Comparison of ENCODE assay signal across 7 cellular contexts in the genomic region with DNA sequence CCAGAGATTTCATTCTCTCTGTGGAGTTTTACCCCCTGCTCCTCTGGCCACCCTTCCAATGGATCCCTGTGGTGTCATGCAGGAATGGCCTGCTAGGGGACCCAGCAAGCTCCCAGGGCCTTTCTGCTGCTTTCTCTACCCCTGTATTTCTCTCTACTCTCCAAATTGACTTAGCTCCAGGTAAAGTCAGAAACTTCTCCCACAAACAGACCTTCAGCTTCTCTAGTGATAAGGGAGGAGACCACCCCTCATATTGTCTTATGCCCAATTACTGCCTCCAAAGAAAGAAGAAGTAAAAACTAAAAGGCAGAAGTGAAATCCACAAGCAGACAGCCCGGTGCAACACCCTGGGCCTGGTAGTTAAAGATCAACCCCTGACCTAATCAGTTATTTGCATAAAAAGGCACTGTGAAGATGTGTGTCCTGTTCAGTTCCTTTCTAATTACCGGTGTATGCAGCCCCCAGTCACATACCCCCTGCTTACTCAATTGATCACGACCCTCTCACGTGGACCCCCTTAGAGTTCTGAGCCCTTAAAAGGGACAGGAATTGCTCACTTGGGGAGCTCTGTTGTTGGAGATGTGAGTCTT.
DNase-seq lines count a peak whose midpoint lies in the region; ATAC-seq, FAIRE-seq and TF ChIP-seq lines count a peak whose summit lies in the region.
"Not testable (repeated sequence)": the region's sequence is repeated elsewhere in the genome, so short reads cannot be mapped to it uniquely, and the experiment has no call there.

No MANE protein-coding gene starts in this region.

- not testable (repeated sequence) for DNase-seq in GM18507 (ENCODE audit: extremely low spot score, insufficient read length, low read depth); colonic mucosa
- peak; percentile 79 for DNase-seq in NAMALWA (ENCODE audit: low spot score)

- TF ChIP-seq CTCF in colonic mucosa (IDR thresholded peaks at IDR 0.05): not testable (repeated sequence)

- peak; percentile 97 for FAIRE-seq in GM18507 (lab: Jason Lieb, UNC)

- H3K9me3 ChIP-seq in colonic mucosa: not testable (repeated sequence)

- peak; percentile 75 for ATAC-seq in GM19324 (IDR thresholded peaks at IDR 0.05; ENCODE audit: low FRiP score, unreplicated experiment)
- peak; percentile 74 for ATAC-seq in GM21529 (IDR thresholded peaks at IDR 0.05; ENCODE audit: unreplicated experiment)
- ATAC-seq in HG02884 (IDR thresholded peaks at IDR 0.05; ENCODE audit: unreplicated experiment): peak; percentile 57
- ATAC-seq in HG03342 (IDR thresholded peaks at IDR 0.05; ENCODE audit: unreplicated experiment): peak; percentile 76

- not testable (repeated sequence) for H3K9ac ChIP-seq in colonic mucosa (ENCODE audit: low read depth in 2 of 2, low read length in 2 of 2)

- H3K4me3 ChIP-seq in colonic mucosa: not testable (repeated sequence)

- intact Hi-C loops in colonic mucosa (cut with DNase I): not testable (repeated sequence)

- not testable (repeated sequence) for H3K27me3 ChIP-seq in colonic mucosa

- not testable (repeated sequence) for H3K36me3 ChIP-seq in colonic mucosa

- H3K4me1 ChIP-seq in colonic mucosa: not testable (repeated sequence)

- peak overlapping the region; percentile 44 for H3K27ac ChIP-seq in colonic mucosa
